ENCODE assay signal across 2 cellular contexts in genomic region chr3:143170676-143171075, GRCh38.
TF ChIP-seq lines count a peak whose summit lies in the region.

No MANE protein-coding gene starts in this region.

TF ChIP-seq in IMR-90, 13 proteins besides CTCF, POLR2A, EP300 and RAD21:
- TF ChIP-seq MAZ (IDR thresholded peaks at IDR 0.05; ENCODE audit: borderline replicate concordance, low read depth, low read length) (no peak), BHLHE40 (IDR thresholded peaks at IDR 0.05; ENCODE audit: low read depth, low read length) (no peak), USF2 (IDR thresholded peaks at IDR 0.05; ENCODE audit: low read depth, low read length) (no peak)

TF ChIP-seq in GM12878, 131 proteins besides CTCF, POLR2A, EP300 and RAD21:
- no peak for TF ChIP-seq MAX (IDR thresholded peaks at IDR 0.05; ENCODE audit: low read depth, low read length)
- no peak for TF ChIP-seq EGR1 (IDR thresholded peaks at IDR 0.05; ENCODE audit: borderline replicate concordance in 1 of 2, low read depth in 2 of 2, low read length in 2 of 2)
- TF ChIP-seq CREB1 (IDR thresholded peaks at IDR 0.05; ENCODE audit: low read depth) = no peak
- no peak for TF ChIP-seq TCF7 (IDR thresholded peaks at IDR 0.05; ENCODE audit: borderline replicate concordance)
- no peak for TF ChIP-seq RUNX3 (IDR thresholded peaks at IDR 0.05; ENCODE audit: low read length)
- TF ChIP-seq SMAD1 (IDR thresholded peaks at IDR 0.05; ENCODE audit: low read depth, partially characterized antibody) = peak; percentile 82
- TF ChIP-seq DPF2 (IDR thresholded peaks at IDR 0.05) = 0 out of 2 replicates have a peak, but pooled peaks have one; percentile 5
- 0 out of 2 replicates have a peak, but pooled peaks have one; percentile 22 for TF ChIP-seq MXI1 (IDR thresholded peaks at IDR 0.05; ENCODE audit: low read depth, low read length)
